Comparison of ENCODE assay signal across 17 cellular contexts in the genomic region with DNA sequence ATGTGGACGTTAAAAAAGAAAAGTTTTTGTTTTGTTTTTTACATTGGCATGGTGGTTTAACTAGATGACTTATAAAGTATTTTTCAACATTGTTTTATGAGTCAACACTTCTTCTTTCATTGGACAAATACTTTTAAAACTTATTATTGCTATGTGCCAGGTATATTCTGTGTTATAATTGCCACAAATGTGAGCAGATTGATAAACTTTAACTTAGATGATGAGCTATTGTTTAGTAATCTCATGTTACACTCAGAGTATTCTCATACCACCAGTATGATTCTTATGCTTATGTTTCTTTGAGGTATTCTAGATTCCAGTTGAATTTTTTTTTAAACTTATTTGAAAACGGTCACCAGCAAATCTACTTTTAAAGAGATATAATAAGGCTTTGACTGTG.
"Had no signal": no experiment of that assay in that cellular context is flagged by ENCODE, and none has a peak within 500 bp of the region (broad histone marks: within the 10 kb centered on the region; RNA-seq: fewer than 3 reads in every experiment).

No MANE protein-coding gene starts in this region.

- H3K27me3 ChIP-seq: body of pancreas, neural progenitor cell, tibial artery, uterus had no signal

- DNase-seq: activated CD4-positive, alpha-beta T cell treated with anti-CD3 and anti-CD28 coated beads for 36 hours; activated CD8-positive, alpha-beta memory T cell treated with anti-CD3 and anti-CD28 coated beads, Interleukin-2, amount 50 U/mL, for 48 hours; activated CD8-positive, alpha-beta T cell treated with anti-CD3 and anti-CD28 coated beads, Interleukin-2, amount 10 ng/mL, durations not matched to agents 7 days and 5 days; activated naive CD4-positive, alpha-beta T cell; body of pancreas; central memory CD4-positive, alpha-beta T cell; dermis blood vessel endothelial cell; erythroblast; glutamatergic neuron; immature natural killer cell; left ventricle myocardium superior; retina; T1000; tibial artery; uterus had no signal

- ATAC-seq: activated CD4-positive, alpha-beta T cell treated with anti-CD3 and anti-CD28 coated beads for 36 hours; activated CD8-positive, alpha-beta T cell treated with anti-CD3 and anti-CD28 coated beads, Interleukin-2, amount 10 ng/mL, durations not matched to agents 7 days and 5 days; body of pancreas; left ventricle myocardium superior had no signal

- H3K27me3 Mint-ChIP-seq: activated CD4-positive, alpha-beta T cell treated with anti-CD3 and anti-CD28 coated beads for 36 hours had no signal

- H3K9me3 ChIP-seq: body of pancreas, tibial artery, uterus had no signal

- H3K4me3 ChIP-seq: body of pancreas, neural progenitor cell, tibial artery, uterus had no signal

- H3K36me3 ChIP-seq: neural progenitor cell, uterus had no signal

- H3K27ac Mint-ChIP-seq: activated CD4-positive, alpha-beta T cell treated with anti-CD3 and anti-CD28 coated beads for 36 hours; activated CD8-positive, alpha-beta T cell treated with anti-CD3 and anti-CD28 coated beads, Interleukin-2, amount 10 ng/mL, durations not matched to agents 7 days and 5 days; neural progenitor cell had no signal

- H3K4me3 Mint-ChIP-seq: activated CD4-positive, alpha-beta T cell treated with anti-CD3 and anti-CD28 coated beads for 36 hours; activated CD8-positive, alpha-beta T cell treated with anti-CD3 and anti-CD28 coated beads, Interleukin-2, amount 10 ng/mL, durations not matched to agents 7 days and 5 days; immature natural killer cell; neural progenitor cell had no signal

- H3K9me3 Mint-ChIP-seq: immature natural killer cell, neural progenitor cell had no signal

- H3K4me1 Mint-ChIP-seq: neural progenitor cell had no signal

- H3K27ac ChIP-seq: body of pancreas, neural progenitor cell, parathyroid adenoma, tibial artery, uterus had no signal

- H3K4me1 ChIP-seq: body of pancreas, neural progenitor cell, parathyroid adenoma, uterus had no signal
